1 cellular context compared by ENCODE assay signal in the genomic region with DNA sequence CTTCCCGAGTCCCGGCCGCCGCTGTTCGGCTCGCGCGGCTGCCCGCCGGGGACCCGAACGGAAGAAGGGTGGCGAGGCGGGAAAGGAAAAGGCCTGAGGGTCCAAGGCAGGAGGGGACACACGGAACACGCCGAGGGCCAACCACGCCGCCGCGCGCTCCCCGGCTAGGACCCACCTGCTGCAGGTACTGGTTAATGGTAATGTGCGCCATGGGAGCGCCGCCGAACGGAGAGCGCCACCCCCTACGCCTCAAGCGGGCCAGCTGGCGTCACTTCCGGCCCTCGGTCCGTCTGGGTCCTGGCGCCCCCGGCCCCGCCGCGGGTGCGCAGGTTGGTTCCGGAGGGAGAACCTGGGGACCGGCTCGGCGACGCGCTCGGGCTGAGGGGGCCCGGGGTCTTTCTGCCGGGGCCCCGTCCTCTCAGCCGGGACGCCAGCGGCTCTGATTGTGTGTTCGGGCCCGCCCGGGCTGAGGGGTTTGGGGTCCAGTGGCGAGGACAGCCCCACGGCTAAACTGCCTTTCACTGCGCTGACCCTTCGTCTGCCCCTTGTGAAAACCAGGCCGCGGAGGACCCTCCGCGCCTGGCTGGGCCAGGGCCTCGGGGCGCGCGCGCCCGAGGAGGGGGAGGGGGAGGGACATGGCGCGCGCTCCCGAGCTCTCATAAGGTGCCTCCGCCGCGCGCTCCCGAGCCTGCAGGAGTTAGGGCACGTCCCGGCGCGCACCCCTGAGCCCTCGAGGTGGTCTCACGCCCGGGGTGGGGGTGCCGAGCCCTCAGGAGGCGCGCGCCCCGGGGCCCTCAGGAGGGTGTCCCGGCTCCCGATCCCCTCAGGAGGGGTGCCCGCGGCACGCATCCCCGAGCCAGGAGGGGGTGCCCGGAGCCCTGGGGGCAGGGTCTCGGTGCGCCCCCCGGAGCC.
TF ChIP-seq lines count a peak whose summit lies in the region.

PCID2 (minus strand) TSS at position 246 of the 912 bp plus-strand sequence; CDS start at position 211, 35 bp downstream.

TF ChIP-seq in K562, 482 proteins besides CTCF, POLR2A, EP300 and RAD21 (continued from another document and continues in another):
- TF ChIP-seq, protein P1, sequence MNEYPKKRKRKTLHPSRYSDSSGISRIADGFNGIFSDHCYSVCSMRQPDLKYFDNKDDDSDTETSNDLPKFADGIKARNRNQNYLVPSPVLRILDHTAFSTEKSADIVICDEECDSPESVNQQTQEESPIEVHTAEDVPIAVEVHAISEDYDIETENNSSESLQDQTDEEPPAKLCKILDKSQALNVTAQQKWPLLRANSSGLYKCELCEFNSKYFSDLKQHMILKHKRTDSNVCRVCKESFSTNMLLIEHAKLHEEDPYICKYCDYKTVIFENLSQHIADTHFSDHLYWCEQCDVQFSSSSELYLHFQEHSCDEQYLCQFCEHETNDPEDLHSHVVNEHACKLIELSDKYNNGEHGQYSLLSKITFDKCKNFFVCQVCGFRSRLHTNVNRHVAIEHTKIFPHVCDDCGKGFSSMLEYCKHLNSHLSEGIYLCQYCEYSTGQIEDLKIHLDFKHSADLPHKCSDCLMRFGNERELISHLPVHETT (CRISPR knock-in tag; conservative IDR thresholded peaks at IDR 0.05 in 1 of 2, IDR thresholded peaks at IDR 0.05 in 1 of 2), result peak in 1 of 2 experiments; percentile 96; a peak in 2 of 4 replicates
- TF ChIP-seq SIX5 (IDR thresholded peaks at IDR 0.05; ENCODE audit: borderline replicate concordance in 1 of 2, insufficient read depth in 1 of 2, low read depth in 1 of 2, low read length in 2 of 2) (peak; percentile 53 to 60; a peak in 3 of 4 replicates), KLF13 (tag; IDR thresholded peaks at IDR 0.05; ENCODE audit: borderline replicate concordance, low read depth) (peak; percentile 13; the same call in 1 of the 2 replicates), SIN3B (IDR thresholded peaks at IDR 0.05; ENCODE audit: low read depth) (peak; percentile 89), CEBPG (CRISPR knock-in tag; IDR thresholded peaks at IDR 0.05) (no peak), CEBPG (tag; conservative IDR thresholded peaks at IDR 0.05 in 1 of 2, IDR thresholded peaks at IDR 0.05 in 1 of 2) (no peak), TCFL5 (CRISPR knock-in tag; conservative IDR thresholded peaks at IDR 0.05) (no peak), CREBBP (IDR thresholded peaks at IDR 0.05; ENCODE audit: low read depth, low read length) (no peak), ZKSCAN8 (CRISPR knock-in tag; IDR thresholded peaks at IDR 0.05) (peak; percentile 64; the same call in 1 of the 2 replicates), NR2C2 (CRISPR knock-in tag; IDR thresholded peaks at IDR 0.05) (peak; percentile 46; the same call in 1 of the 2 replicates), NR2C2 (tag; IDR thresholded peaks at IDR 0.05) (peak; percentile 79), KDM1A (IDR thresholded peaks at IDR 0.05) (peak in 1 of 2 experiments; percentile 93; a peak in 2 of 4 replicates), NR1H2 (CRISPR knock-in tag; IDR thresholded peaks at IDR 0.05) (0 out of 2 replicates have a peak, but pooled peaks have one; percentile 24), ZBTB33 (CRISPR knock-in tag; IDR thresholded peaks at IDR 0.05) (no peak), TAF1 (IDR thresholded peaks at IDR 0.05; ENCODE audit: control insufficient read depth, extremely low read depth, insufficient read depth, low read length, severe bottlenecking) (peak; percentile 93), HMGXB4 (CRISPR knock-in tag; IDR thresholded peaks at IDR 0.05) (0 out of 2 replicates have a peak, but pooled peaks have one; percentile 41), CHD2 (IDR thresholded peaks at IDR 0.05; ENCODE audit: low read depth, low read length) (peak; percentile 42; the same call in 1 of the 2 replicates), PHTF2 (CRISPR knock-in tag; IDR thresholded peaks at IDR 0.05) (no peak), PHF20 (IDR thresholded peaks at IDR 0.05; ENCODE audit: partially characterized antibody) (peak; percentile 74), SIRT6 (IDR thresholded peaks at IDR 0.05; ENCODE audit: low read depth, low read length) (no peak), COPS2 (conservative IDR thresholded peaks at IDR 0.05) (no peak), ZNF445 (CRISPR knock-in tag; IDR thresholded peaks at IDR 0.05; ENCODE audit: low read depth) (no peak), ATF3 (IDR thresholded peaks at IDR 0.05) (peak; percentile 37; the same call in 1 of the 2 replicates), ATF3 (CRISPR knock-in tag; conservative IDR thresholded peaks at IDR 0.05) (0 out of 2 replicates have a peak, but pooled peaks have one; percentile 46), YY1 (IDR thresholded peaks at IDR 0.05; ENCODE audit: borderline replicate concordance in 1 of 3, control insufficient read depth in 1 of 3, extremely low read depth in 1 of 3, insufficient read depth in 3 of 3, insufficient read length in 1 of 3, insufficient replicate concordance in 2 of 3, low read depth in 1 of 3, low read length in 2 of 3) (peak in 2 of 3 experiments; percentile 75 to 79), POLR2AphosphoS5 (IDR thresholded peaks at IDR 0.05; ENCODE audit: control insufficient read depth, insufficient read depth, low read depth, low read length) (peak; percentile 64), POLR2G (IDR thresholded peaks at IDR 0.05; ENCODE audit: low read depth, low read length) (peak; percentile 90), BRD9 (IDR thresholded peaks at IDR 0.05; ENCODE audit: low read depth, partially characterized antibody) (no peak), L3MBTL2 (IDR thresholded peaks at IDR 0.05) (peak; percentile 56; the same call in 1 of the 2 replicates), FOXM1 (IDR thresholded peaks at IDR 0.05; ENCODE audit: low read depth) (no peak), FOXM1 (CRISPR knock-in tag; IDR thresholded peaks at IDR 0.05; ENCODE audit: low read depth) (no peak), CREB1 (IDR thresholded peaks at IDR 0.05) (peak; percentile 89), CREB1 (CRISPR knock-in tag; IDR thresholded peaks at IDR 0.05) (peak; percentile 94), FOXA1 (IDR thresholded peaks at IDR 0.05; ENCODE audit: borderline replicate concordance) (no peak), CTBP1 (IDR thresholded peaks at IDR 0.05; ENCODE audit: borderline replicate concordance) (peak; percentile 77), DPF2 (IDR thresholded peaks at IDR 0.05) (peak; percentile 20; the same call in 1 of the 2 replicates), DIDO1 (tag; IDR thresholded peaks at IDR 0.05; ENCODE audit: low read depth) (peak; percentile 77), ZFP1 (CRISPR knock-in tag; IDR thresholded peaks at IDR 0.05) (no peak), HOMEZ (CRISPR knock-in tag; IDR thresholded peaks at IDR 0.05) (no peak), ESRRA (IDR thresholded peaks at IDR 0.05; ENCODE audit: borderline replicate concordance, low read depth) (peak; percentile 49; the same call in 1 of the 2 replicates), NCOR1 (IDR thresholded peaks at IDR 0.05) (peak; percentile 33; the same call in 1 of the 2 replicates), CXXC5 (CRISPR knock-in tag; IDR thresholded peaks at IDR 0.05) (peak; percentile 74), ZNF354B (CRISPR knock-in tag; IDR thresholded peaks at IDR 0.05) (no peak), MED1 (CRISPR knock-in tag; IDR thresholded peaks at IDR 0.05; ENCODE audit: borderline replicate concordance) (no peak), RBFOX2 (IDR thresholded peaks at IDR 0.05; ENCODE audit: low read depth, low read length) (peak; percentile 97), TRIM24 (IDR thresholded peaks at IDR 0.05) (peak in 1 of 2 experiments; percentile 98; a peak in 2 of 4 replicates), ZBTB7A (IDR thresholded peaks at IDR 0.05; ENCODE audit: borderline replicate concordance, control insufficient read depth, low read depth, low read length) (peak; percentile 97), DMBX1 (CRISPR knock-in tag; IDR thresholded peaks at IDR 0.05; ENCODE audit: borderline replicate concordance) (0 out of 2 replicates have a peak, but pooled peaks have one; percentile 16), SP1 (CRISPR knock-in tag; IDR thresholded peaks at IDR 0.05) (peak; percentile 68), KDM4B (IDR thresholded peaks at IDR 0.05; ENCODE audit: borderline replicate concordance in 2 of 2, low read depth in 1 of 2) (peak in 1 of 2 experiments; percentile 50; a peak in 1 of 4 replicates)
- TF ChIP-seq, protein P2, sequence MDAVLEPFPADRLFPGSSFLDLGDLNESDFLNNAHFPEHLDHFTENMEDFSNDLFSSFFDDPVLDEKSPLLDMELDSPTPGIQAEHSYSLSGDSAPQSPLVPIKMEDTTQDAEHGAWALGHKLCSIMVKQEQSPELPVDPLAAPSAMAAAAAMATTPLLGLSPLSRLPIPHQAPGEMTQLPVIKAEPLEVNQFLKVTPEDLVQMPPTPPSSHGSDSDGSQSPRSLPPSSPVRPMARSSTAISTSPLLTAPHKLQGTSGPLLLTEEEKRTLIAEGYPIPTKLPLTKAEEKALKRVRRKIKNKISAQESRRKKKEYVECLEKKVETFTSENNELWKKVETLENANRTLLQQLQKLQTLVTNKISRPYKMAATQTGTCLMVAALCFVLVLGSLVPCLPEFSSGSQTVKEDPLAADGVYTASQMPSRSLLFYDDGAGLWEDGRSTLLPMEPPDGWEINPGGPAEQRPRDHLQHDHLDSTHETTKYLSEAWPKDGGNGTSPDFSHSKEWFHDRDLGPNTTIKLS (IDR thresholded peaks at IDR 0.05; ENCODE audit: borderline replicate concordance, low read depth), result peak; percentile 63; the same call in 1 of the 2 replicates
- TF ChIP-seq, protein P3, sequence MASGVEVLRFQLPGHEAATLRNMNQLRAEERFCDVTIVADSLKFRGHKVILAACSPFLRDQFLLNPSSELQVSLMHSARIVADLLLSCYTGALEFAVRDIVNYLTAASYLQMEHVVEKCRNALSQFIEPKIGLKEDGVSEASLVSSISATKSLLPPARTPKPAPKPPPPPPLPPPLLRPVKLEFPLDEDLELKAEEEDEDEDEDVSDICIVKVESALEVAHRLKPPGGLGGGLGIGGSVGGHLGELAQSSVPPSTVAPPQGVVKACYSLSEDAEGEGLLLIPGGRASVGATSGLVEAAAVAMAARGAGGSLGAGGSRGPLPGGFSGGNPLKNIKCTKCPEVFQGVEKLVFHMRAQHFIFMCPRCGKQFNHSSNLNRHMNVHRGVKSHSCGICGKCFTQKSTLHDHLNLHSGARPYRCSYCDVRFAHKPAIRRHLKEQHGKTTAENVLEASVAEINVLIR (CRISPR knock-in tag; IDR thresholded peaks at IDR 0.05), result peak; percentile 93
- TF ChIP-seq, protein P4, sequence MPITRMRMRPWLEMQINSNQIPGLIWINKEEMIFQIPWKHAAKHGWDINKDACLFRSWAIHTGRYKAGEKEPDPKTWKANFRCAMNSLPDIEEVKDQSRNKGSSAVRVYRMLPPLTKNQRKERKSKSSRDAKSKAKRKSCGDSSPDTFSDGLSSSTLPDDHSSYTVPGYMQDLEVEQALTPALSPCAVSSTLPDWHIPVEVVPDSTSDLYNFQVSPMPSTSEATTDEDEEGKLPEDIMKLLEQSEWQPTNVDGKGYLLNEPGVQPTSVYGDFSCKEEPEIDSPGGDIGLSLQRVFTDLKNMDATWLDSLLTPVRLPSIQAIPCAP (CRISPR knock-in tag; IDR thresholded peaks at IDR 0.05; ENCODE audit: borderline replicate concordance), result no peak
- TF ChIP-seq, protein P5, sequence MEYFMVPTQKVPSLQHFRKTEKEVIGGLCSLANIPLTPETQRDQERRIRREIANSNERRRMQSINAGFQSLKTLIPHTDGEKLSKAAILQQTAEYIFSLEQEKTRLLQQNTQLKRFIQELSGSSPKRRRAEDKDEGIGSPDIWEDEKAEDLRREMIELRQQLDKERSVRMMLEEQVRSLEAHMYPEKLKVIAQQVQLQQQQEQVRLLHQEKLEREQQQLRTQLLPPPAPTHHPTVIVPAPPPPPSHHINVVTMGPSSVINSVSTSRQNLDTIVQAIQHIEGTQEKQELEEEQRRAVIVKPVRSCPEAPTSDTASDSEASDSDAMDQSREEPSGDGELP (CRISPR knock-in tag; IDR thresholded peaks at IDR 0.05; ENCODE audit: borderline replicate concordance), result peak; percentile 69; the same call in 1 of the 2 replicates
